ENCODE assay signal across 21 cellular contexts in the genomic region with DNA sequence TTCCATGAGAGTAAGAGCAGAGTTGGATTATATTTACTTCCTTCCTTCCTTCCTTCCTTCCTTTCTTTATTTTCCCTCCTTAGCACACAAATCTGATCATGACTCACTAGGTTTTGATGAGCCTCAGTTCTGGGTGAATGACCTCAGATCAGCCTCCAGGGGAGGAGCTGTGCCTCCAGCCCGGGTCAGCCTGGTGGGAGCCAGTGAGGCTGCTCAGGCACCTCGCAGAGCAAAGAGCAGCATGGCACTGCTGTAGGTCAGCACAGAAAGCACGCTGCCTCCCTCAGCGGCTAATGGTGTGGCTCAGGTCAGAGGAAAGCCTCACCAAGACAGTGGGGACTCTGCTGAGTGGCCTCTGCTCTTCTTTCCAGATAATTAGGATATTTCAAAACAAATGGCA.
DNase-seq lines count a peak whose midpoint lies in the region; ATAC-seq, FAIRE-seq and TF ChIP-seq lines count a peak whose summit lies in the region.
"Had no signal": no experiment of that assay in that cellular context is flagged by ENCODE, and none has a peak within 500 bp of the region (broad histone marks: within the 10 kb centered on the region; RNA-seq: fewer than 3 reads in every experiment).

No MANE protein-coding gene starts in this region.

- in situ Hi-C loops in gastrocnemius medialis (cut with MboI; ENCODE audit: low sequenced_read_pairs in 4 of 4): no loop called here

- no peak for TF ChIP-seq CTCF in gastrocnemius medialis (IDR thresholded peaks at IDR 0.05 in 4 of 5, conservative IDR thresholded peaks at IDR 0.05 in 1 of 5)

- H3K4me2 ChIP-seq in BLaER1 (peak overlapping the region; percentile 71), mesendoderm (ENCODE audit: low read length) (no peak overlapping the region)
- H3K4me2 ChIP-seq: PC-9 had no signal

- H3K18ac ChIP-seq in mesendoderm (ENCODE audit: low read length): no peak overlapping the region

- H4K20me1 ChIP-seq in BLaER1: no peaks in the 10 kb centered on the region

- H3K36me3 ChIP-seq in BLaER1 (no peaks in the 10 kb centered on the region), mesendoderm (ENCODE audit: control insufficient read depth, insufficient read depth, low read length) (no peaks in the 10 kb centered on the region), gastrocnemius medialis (no peaks in the 10 kb centered on the region)

- no peaks in the 10 kb centered on the region for H3K27me3 ChIP-seq in BLaER1
- H3K27me3 ChIP-seq in mesendoderm (ENCODE audit: insufficient read depth, low read length, poor library complexity): no peaks in the 10 kb centered on the region
- H3K27me3 ChIP-seq in gastrocnemius medialis: peaks cover 0 to 3% (median 0%) of the 10 kb centered on the region in 3 donors

- TF ChIP-seq POLR2A in gastrocnemius medialis (IDR thresholded peaks at IDR 0.05) (no peak), GM12891 (IDR thresholded peaks at IDR 0.05; ENCODE audit: low read depth, low read length) (no peak)

- intact Hi-C loops in gastrocnemius medialis (cut with DNase I; ENCODE audit: low total_unique reads): no loop called here

- no peak overlapping the region for H2BK15ac ChIP-seq in mesendoderm (replicated peaks; ENCODE audit: low read depth)

- no peaks in the 10 kb centered on the region for H3K79me2 ChIP-seq in mesendoderm (ENCODE audit: control insufficient read depth, insufficient read depth, low read length)

- H3K4me3 ChIP-seq in BLaER1 (no peak overlapping the region), mesendoderm (ENCODE audit: low read length) (no peak overlapping the region), gastrocnemius medialis (no peak overlapping the region)
- H3K4me3 ChIP-seq: PC-9 had no signal

- H2AK5ac ChIP-seq in mesendoderm (ENCODE audit: low read length): no peak overlapping the region

- H4K8ac ChIP-seq in mesendoderm (ENCODE audit: low read depth, low read length): no peak overlapping the region

- no peaks in the 10 kb centered on the region for H3K79me1 ChIP-seq in mesendoderm (ENCODE audit: low read length)

- H2BK5ac ChIP-seq in mesendoderm (ENCODE audit: low read length): no peak overlapping the region

- H3K27ac ChIP-seq in BLaER1 (peak overlapping the region; percentile 46; the same call in 1 of the 2 replicates), mesendoderm (ENCODE audit: low read depth, low read length) (no peak overlapping the region), gastrocnemius medialis (no peak overlapping the region)
- H3K27ac ChIP-seq: PC-9 had no signal

- no peak overlapping the region for H2BK120ac ChIP-seq in mesendoderm (ENCODE audit: low read depth, low read length)

- no CpG with 5 or more reads among the region's 4 CpGs for whole genome bisulfite sequencing in mesendoderm (ENCODE audit: extremely low coverage, insufficient coverage, low lambda C conversion rate)

- H3K9ac ChIP-seq in BLaER1 (no peak overlapping the region), mesendoderm (ENCODE audit: low read length) (no peak overlapping the region)

- H3K9me3 ChIP-seq in BLaER1 (no peaks in the 10 kb centered on the region), gastrocnemius medialis (no peaks in the 10 kb centered on the region)

- H3K4me1 ChIP-seq in BLaER1 (peaks cover 16% of the 10 kb centered on the region), mesendoderm (ENCODE audit: control insufficient read depth, low read depth, low read length) (no peaks in the 10 kb centered on the region), gastrocnemius medialis (no peaks in the 10 kb centered on the region)

- H3K56ac ChIP-seq in mesendoderm (ENCODE audit: low read length): no peak overlapping the region

- no peak overlapping the region for H3K23ac ChIP-seq in mesendoderm (ENCODE audit: low read length)

- FAIRE-seq in GM12891 (lab: Jason Lieb, UNC): no peak
- FAIRE-seq: frontal cortex had no signal

- no peak overlapping the region for H3K4ac ChIP-seq in mesendoderm (ENCODE audit: low read depth, low read length)

- ATAC-seq in gastrocnemius medialis (no peak), GM18873 (IDR thresholded peaks at IDR 0.05; ENCODE audit: low FRiP score, unreplicated experiment) (no peak), HG03135 (IDR thresholded peaks at IDR 0.05; ENCODE audit: unreplicated experiment) (no peak)
- ATAC-seq: CD8-positive, alpha-beta T cell; left cardiac atrium; stimulated activated memory B cell treated with anti-CD40 and anti-IgM and Interleukin-4, amounts not matched to agents 10 μg/mL and 1 μg/mL and 100 μg/mL, for 72 hours had no signal

- peak; percentile 36 for DNase-seq in HCEC 1CT
- DNase-seq in ecto neural progenitor cell (ENCODE audit: low spot score): peak; percentile 62
- DNase-seq in mesendoderm: peak; percentile 73
- DNase-seq in gastrocnemius medialis: no peak
- no peak for DNase-seq in GM12891 (ENCODE audit: insufficient read length, low spot score)
- DNase-seq: activated CD4-positive, alpha-beta T cell treated with anti-CD3 and anti-CD28 coated beads, Interleukin-2, amount 50 U/mL, for 48 hours; activated effector memory CD4-positive, alpha-beta T cell treated with anti-CD3 and anti-CD28 coated beads, Interleukin-2, amount 50 U/mL, for 16 hours; CD8-positive, alpha-beta T cell; DND-41; erythroblast; left cardiac atrium; midbrain; NCI-H187; NCI-H226; PC-9; posterior cingulate gyrus had no signal

- no peak overlapping the region for H4K5ac ChIP-seq in mesendoderm (ENCODE audit: low read length)

TF ChIP-seq in GM12891, 5 proteins besides CTCF, POLR2A, EP300 and RAD21:
- no peak for TF ChIP-seq POU2F2 (IDR thresholded peaks at IDR 0.05; ENCODE audit: low read depth, low read length)
- no peak for TF ChIP-seq TAF1 (IDR thresholded peaks at IDR 0.05; ENCODE audit: low read depth, low read length)
- TF ChIP-seq SPI1 (IDR thresholded peaks at IDR 0.05; ENCODE audit: low read depth, low read length): no peak
- TF ChIP-seq PAX5 (IDR thresholded peaks at IDR 0.05; ENCODE audit: insufficient read depth, low read length, severe bottlenecking): no peak
- TF ChIP-seq POLR2AphosphoS5 (IDR thresholded peaks at IDR 0.05; ENCODE audit: low read depth, low read length): no peak

Comparison
In these comparisons a context has a peak if more than half of its experiments do, and no peak if none do; other contexts are left out.
1. DNase-seq: peak in HCEC 1CT (single experiment), ecto neural progenitor cell (single experiment) and mesendoderm (single experiment); none in gastrocnemius medialis (0 of 2) and GM12891 (single experiment).